In the genomic region with DNA sequence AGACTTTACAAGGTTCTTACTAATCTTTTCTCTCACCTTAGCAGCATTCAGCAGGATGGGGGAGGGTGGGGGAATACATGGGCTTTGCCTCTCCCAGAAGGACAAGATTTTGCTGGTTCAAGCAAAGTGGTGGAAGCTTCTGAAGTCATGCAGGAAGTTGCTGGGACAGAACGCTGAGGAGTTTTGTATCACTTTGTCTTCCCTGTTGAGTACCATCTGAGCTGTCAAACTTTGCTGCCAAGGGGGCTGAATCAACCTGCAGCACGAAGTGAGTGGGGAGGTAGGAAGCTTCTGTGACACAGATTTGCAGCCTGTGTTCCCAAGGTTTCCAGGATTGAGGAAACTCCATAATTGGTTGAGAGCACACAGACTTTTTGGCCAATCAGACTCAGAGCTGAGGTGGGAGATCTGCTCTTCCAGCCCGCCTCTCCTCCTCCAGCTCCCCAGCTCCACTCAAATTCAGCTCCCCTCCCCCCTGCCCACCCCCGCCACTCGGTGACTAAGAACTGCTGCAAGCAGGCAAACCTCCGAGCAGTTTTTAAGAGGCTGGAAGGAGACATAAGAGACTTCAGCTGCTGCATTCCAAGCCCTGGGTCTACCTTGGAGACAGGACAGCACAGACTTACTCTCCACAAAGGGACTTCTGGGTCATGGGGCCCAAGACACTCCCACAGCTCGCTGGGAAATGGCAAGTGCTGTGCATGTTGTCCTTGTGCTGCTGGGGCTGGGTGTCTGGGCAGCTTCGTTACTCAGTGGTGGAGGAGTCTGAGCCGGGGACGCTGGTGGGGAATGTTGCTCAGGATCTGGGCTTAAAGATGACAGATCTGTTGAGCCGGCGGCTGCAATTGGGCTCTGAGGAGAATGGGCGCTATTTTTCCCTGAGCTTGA, we compare ENCODE assay signal across 14 cellular contexts. TPM values are rescaled to one million over a fixed set of nuclear protein-coding genes. Genes with fewer than 3 reads are reported as not detected.
DNase-seq lines count a peak whose midpoint lies in the region; ATAC-seq lines count a peak whose summit lies in the region.
"Had no signal": no experiment of that assay in that cellular context is flagged by ENCODE, and none has a peak within 500 bp of the region (broad histone marks: within the 10 kb centered on the region; RNA-seq: fewer than 3 reads in every experiment).

Gene PCDHGC5 (plus strand): TSS at position 491 of the 888 bp plus-strand sequence. CDS start 160 bp downstream, at position 651.

- WGBS in mesodermal cell (ENCODE audit: insufficient coverage in 2 of 2), 2 experiments: 66 to 74% methylated on average over 6 to 11 of the region's 13 CpGs

- H3K27ac ChIP-seq in mesodermal cell (ENCODE audit: low read depth, low read length, severe bottlenecking): peak within 1 kb of the TSS; percentile 53

- H3K4me3 Mint-ChIP-seq in activated CD8-positive, alpha-beta T cell treated with anti-CD3 and anti-CD28 coated beads, Interleukin-2, amount 10 ng/mL, durations not matched to agents 7 days and 5 days: no peak within 1 kb of the TSS
- H3K4me3 Mint-ChIP-seq: CD8-positive, alpha-beta T cell; natural killer cell treated with Interleukin-12 subunit alpha and Interleukin-12 subunit beta and Interleukin-15 and Interleukin-18, amount 100 ng/mL, for 72 hours had no signal

- H3K4me1 Mint-ChIP-seq in activated CD8-positive, alpha-beta T cell treated with anti-CD3 and anti-CD28 coated beads, Interleukin-2, amount 10 ng/mL, durations not matched to agents 7 days and 5 days (ENCODE audit: low read depth): peaks cover 8% of the 10 kb centered on the region

- DNase-seq in AG08396 (ENCODE audit: low spot score) (peak; percentile 88), RKO (ENCODE audit: low spot score) (peak; percentile 82), dedifferentiated amniotic fluid mesenchymal stem cell (ENCODE audit: extremely low spot score) (peak; percentile 31), DMS153 (lab: John Stamatoyannopoulos, UW) (no peak)
- DNase-seq in activated CD8-positive, alpha-beta T cell treated with anti-CD3 and anti-CD28 coated beads, Interleukin-2, amount 10 ng/mL, durations not matched to agents 7 days and 5 days: no peak
- no peak for DNase-seq in stimulated activated CD8-positive, alpha-beta memory T cell treated with anti-CD3 and anti-CD28 coated beads, Interleukin-4, amount 100 ng/mL, for 48 hours
- DNase-seq: activated gamma-delta T cell treated with Interleukin-2 at 50 U/mL for 16 hours; CD8-positive, alpha-beta T cell had no signal

- H3K36me3 Mint-ChIP-seq in activated CD8-positive, alpha-beta T cell treated with anti-CD3 and anti-CD28 coated beads, Interleukin-2, amount 10 ng/mL, durations not matched to agents 7 days and 5 days (ENCODE audit: low read depth): peaks cover 2% of the 10 kb centered on the region
- H3K36me3 Mint-ChIP-seq: CD8-positive, alpha-beta T cell; natural killer cell treated with Interleukin-12 subunit alpha and Interleukin-12 subunit beta and Interleukin-15 and Interleukin-18, amount 100 ng/mL, for 72 hours had no signal

- no peaks in the 10 kb centered on the region for H3K9me3 Mint-ChIP-seq in activated CD8-positive, alpha-beta T cell treated with anti-CD3 and anti-CD28 coated beads, Interleukin-2, amount 10 ng/mL, durations not matched to agents 7 days and 5 days (ENCODE audit: insufficient read depth)
- H3K9me3 Mint-ChIP-seq: CD8-positive, alpha-beta T cell; natural killer cell treated with Interleukin-12 subunit alpha and Interleukin-12 subunit beta and Interleukin-15 and Interleukin-18, amount 100 ng/mL, for 72 hours had no signal

- peaks cover 83% of the 10 kb centered on the region for H3K27me3 Mint-ChIP-seq in activated CD8-positive, alpha-beta T cell treated with anti-CD3 and anti-CD28 coated beads, Interleukin-2, amount 10 ng/mL, durations not matched to agents 7 days and 5 days (ENCODE audit: low read depth)

- peaks cover 44% of the 10 kb centered on the region for H3K4me1 ChIP-seq in mesodermal cell (ENCODE audit: control insufficient read depth, insufficient read depth, low read length, poor library complexity, severe bottlenecking)
- H3K4me1 ChIP-seq: HAP-1 had no signal

- POLR2A ChIA-PET in activated CD8-positive, alpha-beta T cell treated with anti-CD3 and anti-CD28 coated beads, Interleukin-2, amount 10 ng/mL, durations not matched to agents 7 days and 5 days (lab: Charles Lee): no interaction called here

- ATAC-seq in activated CD8-positive, alpha-beta T cell treated with anti-CD3 and anti-CD28 coated beads, Interleukin-2, amount 10 ng/mL, durations not matched to agents 7 days and 5 days: no peak
- no peak for ATAC-seq in HG02981 (IDR thresholded peaks at IDR 0.05; ENCODE audit: unreplicated experiment)
- ATAC-seq: CD8-positive, alpha-beta T cell; gastroesophageal sphincter; natural killer cell treated with Interleukin-12 subunit alpha and Interleukin-12 subunit beta and Interleukin-15 and Interleukin-18, amount 100 ng/mL, for 72 hours had no signal

- H3K4me3 ChIP-seq in mesodermal cell (ENCODE audit: extremely low read depth, insufficient read depth, low read length, poor library complexity, severe bottlenecking): peak within 1 kb of the TSS; percentile 14
- H3K4me3 ChIP-seq: gastroesophageal sphincter, HAP-1 had no signal

- peaks cover 79% of the 10 kb centered on the region for H3K36me3 ChIP-seq in mesodermal cell (ENCODE audit: control insufficient read depth, insufficient read depth, low read length)
- H3K36me3 ChIP-seq: HAP-1 had no signal

- CTCF ChIA-PET in activated CD8-positive, alpha-beta T cell treated with anti-CD3 and anti-CD28 coated beads, Interleukin-2, amount 10 ng/mL, durations not matched to agents 7 days and 5 days (lab: Charles Lee): no interaction called here

- H3K27ac Mint-ChIP-seq in activated CD8-positive, alpha-beta T cell treated with anti-CD3 and anti-CD28 coated beads, Interleukin-2, amount 10 ng/mL, durations not matched to agents 7 days and 5 days: no peak within 1 kb of the TSS
- H3K27ac Mint-ChIP-seq: CD8-positive, alpha-beta T cell; natural killer cell treated with Interleukin-12 subunit alpha and Interleukin-12 subunit beta and Interleukin-15 and Interleukin-18, amount 100 ng/mL, for 72 hours had no signal

- peaks cover 21% of the 10 kb centered on the region for H3K9me3 ChIP-seq in mesodermal cell (ENCODE audit: control insufficient read depth, low read length)
- H3K9me3 ChIP-seq: gastroesophageal sphincter, HAP-1 had no signal

RNA-seq across cellular contexts. Expression of gene PCDHGC5, which starts in this region (rescaled TPM):
- 5.4 TPM for polyA plus RNA-seq in mesodermal cell (2013, experiment 1 of 2)
- polyA plus RNA-seq in mesodermal cell (2013, experiment 2 of 2): 5.2 TPM
- total RNA-seq in activated CD8-positive, alpha-beta T cell treated with anti-CD3 and anti-CD28 coated beads, Interleukin-2, amount 10 ng/mL, durations not matched to agents 7 days and 5 days: not detected
- total RNA-seq: CD8-positive, alpha-beta T cell; T-helper 2 cell treated with Interferon-gamma antibody and Interleukin-4, amounts not matched to agents 100 ng/mL and 5 ng/mL, for 36 hours had no signal

Comparison
In these comparisons a context has a peak if more than half of its experiments do, and no peak if none do; other contexts are left out.
1. DNase-seq: peak in AG08396 (single experiment), RKO (single experiment) and dedifferentiated amniotic fluid mesenchymal stem cell (single experiment); none in DMS153 (single experiment), activated CD8-positive, alpha-beta T cell treated with anti-CD3 and anti-CD28 coated beads, Interleukin-2, amount 10 ng/mL, durations not matched to agents 7 days and 5 days (single experiment) and stimulated activated CD8-positive, alpha-beta memory T cell treated with anti-CD3 and anti-CD28 coated beads, Interleukin-4, amount 100 ng/mL, for 48 hours (single experiment).